ENCODE assay signal across 23 cellular contexts in the genomic region with DNA sequence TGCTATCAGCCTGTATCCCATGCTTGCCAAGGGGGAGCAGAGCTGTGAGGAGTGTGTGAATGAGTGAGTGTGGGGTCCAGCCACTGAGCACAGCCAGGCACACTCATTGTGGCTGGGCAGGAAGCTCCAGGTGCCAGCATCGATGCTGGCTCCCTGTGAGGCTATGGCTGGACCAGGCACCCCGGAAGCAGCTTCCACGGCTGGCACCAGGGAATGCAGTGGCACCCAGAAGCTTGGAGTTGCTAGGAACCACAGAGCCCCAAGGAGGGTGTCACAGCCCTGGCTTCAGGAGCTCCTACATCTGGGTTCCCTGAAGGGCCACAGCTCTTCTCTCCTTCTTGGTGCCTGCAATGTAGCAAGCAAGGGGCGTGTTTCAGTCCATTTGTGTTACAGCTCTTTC.
"Had no signal": no experiment of that assay in that cellular context is flagged by ENCODE, and none has a peak within 500 bp of the region (broad histone marks: within the 10 kb centered on the region; RNA-seq: fewer than 3 reads in every experiment).

No MANE protein-coding gene starts in this region.

- DNase-seq: colonic mucosa; cortex of kidney; dermis blood vessel endothelial cell; dorsolateral prefrontal cortex; effector CD4-positive, alpha-beta T cell; effector CD8-positive, alpha-beta T cell; effector memory CD4-positive, alpha-beta T cell; effector memory CD8-positive, alpha-beta T cell; endodermal cell; esophagus squamous epithelium; foreskin fibroblast; foreskin keratinocyte; foreskin melanocyte; gastrocnemius medialis; glutamatergic neuron; head of caudate nucleus; heart left ventricle; heart right ventricle had no signal

- H3K27ac ChIP-seq: colonic mucosa, coronary artery, dorsolateral prefrontal cortex, epithelial cell of prostate, esophagus muscularis mucosa, esophagus squamous epithelium, foreskin keratinocyte, gastrocnemius medialis, gastroesophageal sphincter, heart left ventricle, heart right ventricle had no signal

- H3K4me1 ChIP-seq: colonic mucosa, esophagus muscularis mucosa, esophagus squamous epithelium, foreskin keratinocyte, gastrocnemius medialis, gastroesophageal sphincter, heart left ventricle, heart right ventricle had no signal

- H3K9me3 ChIP-seq: colonic mucosa, esophagus muscularis mucosa, gastrocnemius medialis had no signal

- ATAC-seq: effector memory CD8-positive, alpha-beta T cell; esophagus mucosa; foreskin keratinocyte; gastrocnemius medialis; gastroesophageal sphincter; heart left ventricle; heart right ventricle had no signal

- H3K4me3 ChIP-seq: colonic mucosa, coronary artery, dorsolateral prefrontal cortex, esophagus muscularis mucosa, esophagus squamous epithelium, gastrocnemius medialis, gastroesophageal sphincter, heart left ventricle, heart right ventricle had no signal

- H3K27me3 ChIP-seq: colonic mucosa, dorsolateral prefrontal cortex, esophagus muscularis mucosa, esophagus squamous epithelium, foreskin keratinocyte, gastrocnemius medialis, gastroesophageal sphincter, heart left ventricle, heart right ventricle had no signal

- H3K36me3 ChIP-seq: colonic mucosa, esophagus muscularis mucosa, esophagus squamous epithelium, gastrocnemius medialis, gastroesophageal sphincter, heart left ventricle, heart right ventricle had no signal
